In the genomic region with DNA sequence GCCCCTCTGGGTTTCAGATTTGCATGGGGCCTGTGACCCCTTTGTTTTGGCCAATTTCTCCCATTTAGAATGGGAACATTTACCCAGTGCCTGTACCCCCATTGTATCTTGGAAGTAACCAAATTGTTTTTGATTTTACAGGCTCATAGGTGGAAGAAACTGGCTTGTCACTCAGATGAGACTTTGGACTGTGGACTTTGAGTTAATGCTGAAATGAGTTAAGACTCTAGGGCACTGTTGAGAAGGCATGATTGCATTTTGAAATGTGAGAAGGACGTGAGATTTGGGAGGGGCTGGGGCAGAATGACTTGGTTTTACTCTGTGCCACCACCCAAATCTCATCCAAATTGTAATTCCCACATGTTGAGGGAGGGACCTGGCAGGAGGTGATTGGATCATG, we compare ENCODE assay signal across 23 cellular contexts.
"Had no signal": no experiment of that assay in that cellular context is flagged by ENCODE, and none has a peak within 500 bp of the region (broad histone marks: within the 10 kb centered on the region; RNA-seq: fewer than 3 reads in every experiment).

No MANE protein-coding gene starts in this region.

- H3K36me3 ChIP-seq: MG63 had no signal

- DNase-seq: Karpas-422, KG1, MG63, NCI-H1092, NCI-H1105 treated with DMSO at 0.1 percent for 48 hours, NCI-H1417 treated with DMSO at 0.1 percent for 48 hours, NCI-H146, NCI-H187, NCI-H2029, NCI-H2081 treated with DMSO at 0.1 percent for 48 hours, NCI-H2171, NCI-H226, NCI-H446, NCI-H510A, NCI-H524 treated with DMSO at 0.1 percent for 48 hours, NCI-H69, NCI-H774, RPMI8226, SHP77, SK-N-SH had no signal

- H3K9ac ChIP-seq: SK-N-SH had no signal

- H3K27me3 ChIP-seq: MG63 had no signal

- H3K4me2 ChIP-seq: SK-N-SH had no signal

- H3K9me3 ChIP-seq: MG63, SK-N-SH had no signal

- FAIRE-seq: HTR-8/SVneo, RCC 7860 had no signal

- H3K4me3 ChIP-seq: MG63 had no signal

- H3K27ac ChIP-seq: HL-60 had no signal
